Comparison of ENCODE assay signal across 20 cellular contexts in genomic region chr21:35469446-35469845, GRCh38.
DNase-seq lines count a peak whose midpoint lies in the region; ATAC-seq and TF ChIP-seq lines count a peak whose summit lies in the region.
"Had no signal": no experiment of that assay in that cellular context is flagged by ENCODE, and none has a peak within 500 bp of the region (broad histone marks: within the 10 kb centered on the region; RNA-seq: fewer than 3 reads in every experiment).

No MANE protein-coding gene starts in this region.

- H2AFZ ChIP-seq in smooth muscle cell (ENCODE audit: low read depth): no peak overlapping the region

- H3K36me3 ChIP-seq in adipocyte (ENCODE audit: control insufficient read depth, insufficient read depth, low read length, severe bottlenecking): no peaks in the 10 kb centered on the region
- H3K36me3 ChIP-seq in smooth muscle cell (ENCODE audit: low read depth): no peaks in the 10 kb centered on the region
- H3K36me3 ChIP-seq: MG63, SJSA1 had no signal

- H3K4me1 ChIP-seq in adipocyte (ENCODE audit: control insufficient read depth, insufficient read depth, low read length) (peaks cover 37% of the 10 kb centered on the region), smooth muscle cell (ENCODE audit: low read depth) (peaks cover 3% of the 10 kb centered on the region)
- H3K4me1 ChIP-seq: SJSA1 had no signal

- TF ChIP-seq CTCF in AG10803 (conservative IDR thresholded peaks at IDR 0.05; ENCODE audit: low read length) (no peak), smooth muscle cell (IDR thresholded peaks at IDR 0.05; ENCODE audit: borderline replicate concordance, insufficient read depth, poor library complexity, severe bottlenecking) (no peak)

- H3F3A ChIP-seq in smooth muscle cell (ENCODE audit: low read depth): peaks cover 13% of the 10 kb centered on the region

- DNase-seq in AG10803 (ENCODE audit: low read depth) (peak; percentile 94), adipocyte (ENCODE audit: low read depth) (peak; percentile 3), fibroblast of peridontal ligament (ENCODE audit: extremely low read depth) (peak; percentile 8), smooth muscle cell (lab: John Stamatoyannopoulos, UW; ENCODE audit: unreplicated experiment) (no peak), ecto neural progenitor cell (ENCODE audit: low spot score) (no peak)
- DNase-seq: C1 segment of cervical spinal cord; Calu3; CD8-positive, alpha-beta T cell; DMS153; GDM1; Kasumi-1; MG63; NCI-H1048; NCI-H1417 treated with DMSO at 0.1 percent for 48 hours; NCI-H187; NCI-H446 treated with DMSO at 0.1 percent for 48 hours; NCI-H526 treated with DMSO at 0.1 percent for 48 hours had no signal

- H3K27ac ChIP-seq in smooth muscle cell (ENCODE audit: low read depth): peak overlapping the region; percentile 77
- H3K27ac ChIP-seq: SJSA1 had no signal

- no peak overlapping the region for H3K4me2 ChIP-seq in smooth muscle cell

- H3K9ac ChIP-seq in adipocyte (ENCODE audit: low read length) (no peak overlapping the region), smooth muscle cell (ENCODE audit: low read depth) (no peak overlapping the region)

- H3K27me3 ChIP-seq in adipocyte (replicated peaks; ENCODE audit: control insufficient read depth, insufficient read depth, low read length): no peaks in the 10 kb centered on the region
- no peaks in the 10 kb centered on the region for H3K27me3 ChIP-seq in smooth muscle cell (ENCODE audit: low read depth)
- H3K27me3 ChIP-seq: MG63, SJSA1 had no signal

- no peaks in the 10 kb centered on the region for H3K9me3 ChIP-seq in adipocyte (ENCODE audit: control insufficient read depth, low read length)
- no peaks in the 10 kb centered on the region for H3K9me3 ChIP-seq in smooth muscle cell (replicated peaks; ENCODE audit: low read depth)
- H3K9me3 ChIP-seq: MG63, SJSA1 had no signal

- H4K20me1 ChIP-seq in smooth muscle cell (ENCODE audit: low read depth): no peaks in the 10 kb centered on the region

- H3K79me2 ChIP-seq in smooth muscle cell (ENCODE audit: low read depth): no peaks in the 10 kb centered on the region

- no peak for ATAC-seq in GM21447 (IDR thresholded peaks at IDR 0.05; ENCODE audit: unreplicated experiment)
- ATAC-seq in GM19463 (IDR thresholded peaks at IDR 0.05; ENCODE audit: unreplicated experiment): no peak
- ATAC-seq: CD8-positive, alpha-beta T cell had no signal

- H3K4me3 ChIP-seq in AG10803 (ENCODE audit: low read length) (no peak overlapping the region), adipocyte (ENCODE audit: low read length) (no peak overlapping the region), smooth muscle cell (no peak overlapping the region)
- H3K4me3 ChIP-seq: MG63, SJSA1 had no signal

Comparison
In these comparisons a context has a peak if more than half of its experiments do, and no peak if none do; other contexts are left out.
1. DNase-seq: peak in AG10803 (single experiment), adipocyte (single experiment) and fibroblast of peridontal ligament (single experiment); none in smooth muscle cell (single experiment) and ecto neural progenitor cell (single experiment).